11 cellular contexts compared by ENCODE assay signal in the genomic region with DNA sequence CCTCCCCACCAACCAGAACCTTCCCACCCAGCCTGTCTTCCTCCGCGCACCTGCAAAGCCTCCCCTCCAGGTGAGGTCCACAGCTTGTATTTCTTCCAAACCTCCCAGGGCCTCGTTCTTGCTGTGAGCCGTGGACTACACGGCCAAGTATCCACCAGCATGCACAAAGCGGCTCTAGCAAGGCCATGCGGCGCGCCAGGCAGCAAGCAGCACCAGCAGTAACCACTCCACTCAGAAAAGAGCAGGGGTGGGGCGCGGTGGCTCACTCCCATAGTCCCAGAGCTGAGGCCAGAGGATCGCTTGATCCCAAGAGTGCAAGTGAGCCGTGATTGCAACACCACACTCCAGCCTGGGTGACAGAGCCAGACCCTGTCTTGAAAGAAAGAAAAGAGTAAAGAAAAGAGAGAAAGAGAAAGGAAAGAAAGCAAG. TPM values are rescaled to one million over a fixed set of nuclear protein-coding genes. Genes with fewer than 3 reads are reported as not detected.
DNase-seq lines count a peak whose midpoint lies in the region; TF ChIP-seq lines count a peak whose summit lies in the region.
"Had no signal": no experiment of that assay in that cellular context is flagged by ENCODE, and none has a peak within 500 bp of the region (broad histone marks: within the 10 kb centered on the region; RNA-seq: fewer than 3 reads in every experiment).

No MANE protein-coding gene starts in this region.

- H3K4me3 Mint-ChIP-seq in glutamatergic neuron (ENCODE audit: unreplicated experiment) (peak overlapping the region; percentile 75), nephron progenitor cell (peak overlapping the region; percentile 73)
- no peak overlapping the region for H3K4me3 Mint-ChIP-seq in CD4-positive, alpha-beta memory T cell
- no peak overlapping the region for H3K4me3 Mint-ChIP-seq in activated naive CD4-positive, alpha-beta T cell treated with anti-CD3 and anti-CD28 coated beads for 36 hours
- H3K4me3 Mint-ChIP-seq: CD4-positive, alpha-beta T cell had no signal

- no TSS peak for BruUV-seq in A673 (replicated peaks; lab: Mats Ljungman, UMichigan)

- no peaks in the 10 kb centered on the region for H3K9me3 ChIP-seq in A673 (ENCODE audit: low read depth, low read length, poor library complexity, severe bottlenecking)
- no peaks in the 10 kb centered on the region for H3K9me3 ChIP-seq in NT2/D1 (ENCODE audit: insufficient read depth, low read length)
- H3K9me3 ChIP-seq in CD4-positive, alpha-beta memory T cell (ENCODE audit: control insufficient read depth in 1 of 2, low read length in 2 of 2): no peaks in the 10 kb centered on the region

- H3K9ac ChIP-seq in NT2/D1 (ENCODE audit: insufficient read length, low read depth): peak overlapping the region; percentile 63

- H3K27me3 Mint-ChIP-seq in glutamatergic neuron (ENCODE audit: unreplicated experiment) (peaks cover 10% of the 10 kb centered on the region), nephron progenitor cell (ENCODE audit: low read depth, poor library complexity) (peaks cover 20% of the 10 kb centered on the region)
- peaks cover 55 to 62% of the 10 kb centered on the region in 2 donors for H3K27me3 Mint-ChIP-seq in CD4-positive, alpha-beta memory T cell
- H3K27me3 Mint-ChIP-seq in activated naive CD4-positive, alpha-beta T cell treated with anti-CD3 and anti-CD28 coated beads for 36 hours (ENCODE audit: low read depth): peaks cover 80% of the 10 kb centered on the region

- TF ChIP-seq CTCF in A673 (conservative IDR thresholded peaks at IDR 0.05; ENCODE audit: low read depth, low read length): no peak
- no peak for TF ChIP-seq CTCF in glutamatergic neuron (IDR thresholded peaks at IDR 0.05; ENCODE audit: partially characterized antibody, unreplicated experiment)
- no peak for TF ChIP-seq CTCF in nephron progenitor cell (IDR thresholded peaks at IDR 0.05)

- H3K36me3 ChIP-seq in A673 (ENCODE audit: insufficient read depth, low read length, poor library complexity, severe bottlenecking) (peaks cover 5% of the 10 kb centered on the region), NT2/D1 (ENCODE audit: insufficient read depth, insufficient read length, low read length) (peaks cover 29% of the 10 kb centered on the region)
- no peaks in the 10 kb centered on the region for H3K36me3 ChIP-seq in CD4-positive, alpha-beta memory T cell (ENCODE audit: insufficient read depth, low read length)

- peaks cover 23% of the 10 kb centered on the region for H3K4me1 Mint-ChIP-seq in glutamatergic neuron (ENCODE audit: low read depth, unreplicated experiment)
- H3K4me1 Mint-ChIP-seq in nephron progenitor cell: peaks cover 90% of the 10 kb centered on the region
- H3K4me1 Mint-ChIP-seq in CD4-positive, alpha-beta memory T cell: peaks cover 9 to 23% (median 21%) of the 10 kb centered on the region in 4 donors
- H3K4me1 Mint-ChIP-seq in activated naive CD4-positive, alpha-beta T cell treated with anti-CD3 and anti-CD28 coated beads for 36 hours (ENCODE audit: low read depth): peaks cover 22% of the 10 kb centered on the region

- DNase-seq in A673 (ENCODE audit: low spot score): no peak
- DNase-seq in NT2/D1 (ENCODE audit: low read depth, low spot score): no peak
- DNase-seq in glutamatergic neuron: peak; percentile 58
- peak; percentile 58 for DNase-seq in nephron progenitor cell
- DNase-seq in activated naive CD4-positive, alpha-beta T cell treated with anti-CD3 and anti-CD28 coated beads, Interleukin-2, amount 50 U/mL, for 16 hours: no peak
- DNase-seq in CD4-positive, alpha-beta memory T cell: no peak
- no peak for DNase-seq in activated naive CD4-positive, alpha-beta T cell treated with anti-CD3 and anti-CD28 coated beads for 36 hours
- no peak for DNase-seq in CD1c-positive myeloid dendritic cell (ENCODE audit: extremely low spot score)
- DNase-seq: activated CD4-positive, CD25-positive, alpha-beta regulatory T cell; CD4-positive, alpha-beta T cell; NCI-H345 had no signal

- H3K4me1 ChIP-seq in A673 (ENCODE audit: insufficient read depth, low read length, poor library complexity, severe bottlenecking): peaks cover 39% of the 10 kb centered on the region
- H3K4me1 ChIP-seq in NT2/D1 (ENCODE audit: insufficient read depth, insufficient read length): peaks cover 15% of the 10 kb centered on the region
- peaks cover 14% of the 10 kb centered on the region for H3K4me1 ChIP-seq in CD4-positive, alpha-beta memory T cell (ENCODE audit: insufficient read depth, low read length)

- H3K27ac ChIP-seq in A673 (ENCODE audit: low read depth, low read length, poor library complexity, severe bottlenecking): peak overlapping the region; percentile 80
- no peak overlapping the region for H3K27ac ChIP-seq in CD4-positive, alpha-beta memory T cell (ENCODE audit: low read depth, low read length)

- H3K9me3 Mint-ChIP-seq in glutamatergic neuron (ENCODE audit: unreplicated experiment) (peaks cover 2% of the 10 kb centered on the region), nephron progenitor cell (no peaks in the 10 kb centered on the region)
- no peaks in the 10 kb centered on the region for H3K9me3 Mint-ChIP-seq in CD4-positive, alpha-beta memory T cell
- no peaks in the 10 kb centered on the region for H3K9me3 Mint-ChIP-seq in activated naive CD4-positive, alpha-beta T cell treated with anti-CD3 and anti-CD28 coated beads for 36 hours
- H3K9me3 Mint-ChIP-seq: CD4-positive, alpha-beta T cell had no signal

- POLR2A ChIA-PET in A673 (lab: Charles Lee; ENCODE audit: low non-redundant PET): interaction anchor here (0.6 kb wide), 1 partner anchor 58 kb away, joined by 9 read pairs; no protein-coding TSS in a partner anchor
- POLR2A ChIA-PET in CD4-positive, alpha-beta memory T cell (lab: Charles Lee; ENCODE audit: partially characterized antibody): no interaction called here

- peak overlapping the region; percentile 90 for H3K27ac Mint-ChIP-seq in glutamatergic neuron (ENCODE audit: unreplicated experiment)
- H3K27ac Mint-ChIP-seq in nephron progenitor cell: peak overlapping the region; percentile 88
- no peak overlapping the region for H3K27ac Mint-ChIP-seq in CD4-positive, alpha-beta memory T cell
- H3K27ac Mint-ChIP-seq in activated naive CD4-positive, alpha-beta T cell treated with anti-CD3 and anti-CD28 coated beads for 36 hours: no peak overlapping the region
- H3K27ac Mint-ChIP-seq: CD4-positive, alpha-beta T cell had no signal

- CTCF ChIA-PET in A673 (lab: Charles Lee): no interaction called here
- CTCF ChIA-PET in CD4-positive, alpha-beta memory T cell (lab: Charles Lee; ENCODE audit: partially characterized antibody): interaction anchor here (1.2 to 1.6 kb wide), 2 partner anchors 11 to 13 kb away, joined by 3 read pairs; no protein-coding TSS in a partner anchor
- CTCF ChIA-PET in activated naive CD4-positive, alpha-beta T cell treated with anti-CD3 and anti-CD28 coated beads for 36 hours (lab: Charles Lee): interaction anchor here (1.5 kb wide), 1 partner anchor 79 kb away, joined by 3 read pairs; no protein-coding TSS in a partner anchor

- H3K27me3 ChIP-seq in A673 (replicated peaks; ENCODE audit: insufficient read depth, low read depth, low read length, poor library complexity) (no peaks in the 10 kb centered on the region), NT2/D1 (ENCODE audit: insufficient read depth, insufficient read length) (no peaks in the 10 kb centered on the region)
- peaks cover 30% of the 10 kb centered on the region for H3K27me3 ChIP-seq in CD4-positive, alpha-beta memory T cell (ENCODE audit: insufficient read depth, low read length)

- H3K36me3 Mint-ChIP-seq in glutamatergic neuron (ENCODE audit: unreplicated experiment): no peaks in the 10 kb centered on the region
- peaks cover 16% of the 10 kb centered on the region for H3K36me3 Mint-ChIP-seq in nephron progenitor cell (ENCODE audit: low read depth)
- H3K36me3 Mint-ChIP-seq in CD4-positive, alpha-beta memory T cell: no peaks in the 10 kb centered on the region
- H3K36me3 Mint-ChIP-seq in activated naive CD4-positive, alpha-beta T cell treated with anti-CD3 and anti-CD28 coated beads for 36 hours (ENCODE audit: low read depth): no peaks in the 10 kb centered on the region

- intact Hi-C loops in A673 (cut with micrococcal nuclease; ENCODE audit: unreplicated experiment): no loop called here
- intact Hi-C loops in CD4-positive, alpha-beta memory T cell (cut with micrococcal nuclease): no loop called here
- intact Hi-C loops in activated naive CD4-positive, alpha-beta T cell treated with anti-CD3 and anti-CD28 coated beads for 36 hours (cut with micrococcal nuclease): no loop called here

- H3K4me3 ChIP-seq in A673 (ENCODE audit: low read depth, low read length, poor library complexity, severe bottlenecking) (peak overlapping the region; percentile 25), NT2/D1 (ENCODE audit: insufficient read length, low read depth) (peak overlapping the region; percentile 11)
- H3K4me3 ChIP-seq in CD4-positive, alpha-beta memory T cell (ENCODE audit: low read length in 2 of 2): no peak overlapping the region

RNA-seq across cellular contexts. Expression of a gene that starts 4.7 kb away (rescaled TPM):
- 24.5 and 32.1 TPM in 2 replicates for total RNA-seq in A673 (2021)
- total RNA-seq in glutamatergic neuron (ENCODE audit: unreplicated experiment): 6.3 TPM
- total RNA-seq in CD4-positive, alpha-beta memory T cell: not detected
- polyA plus RNA-seq in CD4-positive, alpha-beta memory T cell: not detected
- total RNA-seq in activated naive CD4-positive, alpha-beta T cell treated with anti-CD3 and anti-CD28 coated beads for 36 hours: not detected
- total RNA-seq: CD4-positive, alpha-beta T cell had no signal

RNA-seq across cellular contexts. Expression of a gene that starts 20.1 kb away (rescaled TPM):
- not detected in 2 replicates for total RNA-seq in A673 (2021)
- 5.3 TPM for total RNA-seq in glutamatergic neuron (ENCODE audit: unreplicated experiment)
- not detected for total RNA-seq in CD4-positive, alpha-beta memory T cell
- not detected for polyA plus RNA-seq in CD4-positive, alpha-beta memory T cell
- not detected for total RNA-seq in activated naive CD4-positive, alpha-beta T cell treated with anti-CD3 and anti-CD28 coated beads for 36 hours
- total RNA-seq: CD4-positive, alpha-beta T cell had no signal

Comparison
In these comparisons a context has a peak if more than half of its experiments do, and no peak if none do; other contexts are left out.
1. DNase-seq: peak in glutamatergic neuron (single experiment) and nephron progenitor cell (single experiment); none in A673 (single experiment), NT2/D1 (single experiment), activated naive CD4-positive, alpha-beta T cell treated with anti-CD3 and anti-CD28 coated beads, Interleukin-2, amount 50 U/mL, for 16 hours (single experiment), CD4-positive, alpha-beta memory T cell (0 of 5), activated naive CD4-positive, alpha-beta T cell treated with anti-CD3 and anti-CD28 coated beads for 36 hours (single experiment) and CD1c-positive myeloid dendritic cell (single experiment).
2. H3K4me3 ChIP-seq: peak in A673 (single experiment) and NT2/D1 (single experiment); none in CD4-positive, alpha-beta memory T cell (0 of 2).
3. H3K27ac Mint-ChIP-seq: peak in glutamatergic neuron (single experiment) and nephron progenitor cell (single experiment); none in CD4-positive, alpha-beta memory T cell (0 of 7) and activated naive CD4-positive, alpha-beta T cell treated with anti-CD3 and anti-CD28 coated beads for 36 hours (single experiment).
4. H3K4me3 Mint-ChIP-seq: peak in glutamatergic neuron (single experiment) and nephron progenitor cell (single experiment); none in CD4-positive, alpha-beta memory T cell (0 of 8) and activated naive CD4-positive, alpha-beta T cell treated with anti-CD3 and anti-CD28 coated beads for 36 hours (single experiment).